ENCODE assay signal across 28 cellular contexts in the genomic region with DNA sequence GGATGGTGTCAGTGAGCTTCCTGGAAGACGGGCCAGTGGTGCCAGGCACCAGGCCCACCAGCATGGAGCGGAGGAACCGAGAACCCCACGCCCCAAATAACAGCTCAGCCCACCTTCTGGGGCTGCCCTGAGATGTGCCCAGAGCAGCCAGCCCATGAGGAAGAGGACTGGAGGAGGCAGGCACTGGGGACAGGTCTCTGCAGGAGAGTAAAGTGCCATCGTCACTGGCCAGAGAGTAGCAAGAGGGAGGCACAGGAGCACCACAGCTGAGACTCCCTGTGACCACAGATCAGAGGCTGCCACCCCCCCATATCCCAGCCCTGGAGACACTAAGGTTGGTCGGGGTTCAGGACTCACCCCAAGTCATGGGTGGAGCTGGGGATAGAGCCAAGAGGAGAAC.
"Had no signal": no experiment of that assay in that cellular context is flagged by ENCODE, and none has a peak within 500 bp of the region (broad histone marks: within the 10 kb centered on the region; RNA-seq: fewer than 3 reads in every experiment).

No MANE protein-coding gene starts in this region.

- H3K27me3 ChIP-seq: ovary, right lobe of liver, thyroid gland, upper lobe of left lung, vagina had no signal

- FAIRE-seq: small intestine, urothelium cell line had no signal

- H3K9me3 ChIP-seq: ovary, psoas muscle, right lobe of liver, sigmoid colon, stomach, thoracic aorta, thyroid gland, tibial nerve, upper lobe of left lung, vagina had no signal

- H3K27ac Mint-ChIP-seq: naive thymus-derived CD8-positive, alpha-beta T cell; natural killer cell treated with Interleukin-12 subunit alpha and Interleukin-12 subunit beta and Interleukin-15 and Interleukin-18, amount 100 ng/mL, for 72 hours; nephron progenitor cell; stimulated activated naive B cell treated with anti-CD40 and anti-IgM and Interleukin-4, amounts not matched to agents 10 μg/mL and 1 μg/mL and 100 μg/mL, for 72 hours; stimulated activated naive CD8-positive, alpha-beta T cell treated with anti-CD3 and anti-CD28 coated beads, Interleukin-15, Interleukin-2, amounts not matched to agents 100 ng/mL and 50 ng/mL, for 24 hours had no signal

- H3K9me3 Mint-ChIP-seq: natural killer cell treated with Interleukin-12 subunit alpha and Interleukin-12 subunit beta and Interleukin-15 and Interleukin-18, amount 100 ng/mL, for 72 hours; nephron progenitor cell; neural crest cell had no signal

- ATAC-seq: naive thymus-derived CD8-positive, alpha-beta T cell; psoas muscle; right cardiac atrium; right lobe of liver; stimulated activated naive B cell treated with anti-CD40 and anti-IgM and Interleukin-4, amounts not matched to agents 10 μg/mL and 1 μg/mL and 100 μg/mL, for 72 hours had no signal

- H2AFZ ChIP-seq: parathyroid adenoma had no signal

- DNase-seq: naive thymus-derived CD8-positive, alpha-beta T cell; occipital lobe; ovary; psoas muscle; right cardiac atrium; right lobe of liver; sigmoid colon; small intestine; stimulated activated CD4-positive, alpha-beta T cell treated with anti-CD3 and anti-CD28 coated beads, Interleukin-12 subunit alpha, Interleukin-12 subunit beta, amount 100 ng/mL, for 4 hours; stimulated activated CD4-positive, alpha-beta T cell treated with anti-CD3 and anti-CD28 coated beads, Interleukin-1b, Interleukin-23, amount 100 ng/mL, for 48 hours; stimulated activated CD4-positive, alpha-beta T cell treated with anti-CD3 and anti-CD28 coated beads, Interleukin-4, amount 100 ng/mL, for 1 hour; stimulated activated CD4-positive, alpha-beta T cell treated with anti-CD3 and anti-CD28 coated beads, Interleukin-4, amount 100 ng/mL, for 4 hours; stimulated activated CD8-positive, alpha-beta memory T cell treated with anti-CD3 and anti-CD28 coated beads, Interleukin-4, amount 100 ng/mL, for 48 hours; stimulated activated naive B cell treated with anti-CD40 and anti-IgM and Interleukin-4, amounts not matched to agents 10 μg/mL and 1 μg/mL and 100 μg/mL, for 72 hours; stimulated activated naive CD4-positive, alpha-beta T cell treated with Interleukin-2 at 50 U/mL for 16 hours; stomach; thyroid gland; trophoblast cell; upper lobe of left lung had no signal

- H3K27ac ChIP-seq: ovary, parathyroid adenoma, psoas muscle, right lobe of liver, sigmoid colon, stomach, thoracic aorta, thyroid gland, tibial nerve, upper lobe of left lung, vagina had no signal

- H3K36me3 ChIP-seq: ovary, right lobe of liver, sigmoid colon, stomach, thoracic aorta, thyroid gland, tibial nerve, upper lobe of left lung, vagina had no signal

- H3K4me3 Mint-ChIP-seq: naive thymus-derived CD8-positive, alpha-beta T cell; natural killer cell treated with Interleukin-12 subunit alpha and Interleukin-12 subunit beta and Interleukin-15 and Interleukin-18, amount 100 ng/mL, for 72 hours; nephron progenitor cell; neural crest cell; stimulated activated naive B cell treated with anti-CD40 and anti-IgM and Interleukin-4, amounts not matched to agents 10 μg/mL and 1 μg/mL and 100 μg/mL, for 72 hours; stimulated activated naive CD8-positive, alpha-beta T cell treated with anti-CD3 and anti-CD28 coated beads, Interleukin-15, Interleukin-2, amounts not matched to agents 100 ng/mL and 50 ng/mL, for 24 hours had no signal

- H3K36me3 Mint-ChIP-seq: naive thymus-derived CD8-positive, alpha-beta T cell; natural killer cell treated with Interleukin-12 subunit alpha and Interleukin-12 subunit beta and Interleukin-15 and Interleukin-18, amount 100 ng/mL, for 72 hours; stimulated activated naive B cell treated with anti-CD40 and anti-IgM and Interleukin-4, amounts not matched to agents 10 μg/mL and 1 μg/mL and 100 μg/mL, for 72 hours had no signal

- H3K4me3 ChIP-seq: ovary, psoas muscle, right lobe of liver, sigmoid colon, stomach, thoracic aorta, thyroid gland, tibial nerve, upper lobe of left lung, vagina had no signal

- H3K4me1 Mint-ChIP-seq: naive thymus-derived CD8-positive, alpha-beta T cell; stimulated activated naive B cell treated with anti-CD40 and anti-IgM and Interleukin-4, amounts not matched to agents 10 μg/mL and 1 μg/mL and 100 μg/mL, for 72 hours had no signal

- H3K4me1 ChIP-seq: parathyroid adenoma, psoas muscle, right lobe of liver, sigmoid colon, stomach, thyroid gland, tibial nerve, upper lobe of left lung, vagina had no signal

- H3K9ac ChIP-seq: parathyroid adenoma had no signal
